ENCODE assay signal across 17 cellular contexts in the genomic region with DNA sequence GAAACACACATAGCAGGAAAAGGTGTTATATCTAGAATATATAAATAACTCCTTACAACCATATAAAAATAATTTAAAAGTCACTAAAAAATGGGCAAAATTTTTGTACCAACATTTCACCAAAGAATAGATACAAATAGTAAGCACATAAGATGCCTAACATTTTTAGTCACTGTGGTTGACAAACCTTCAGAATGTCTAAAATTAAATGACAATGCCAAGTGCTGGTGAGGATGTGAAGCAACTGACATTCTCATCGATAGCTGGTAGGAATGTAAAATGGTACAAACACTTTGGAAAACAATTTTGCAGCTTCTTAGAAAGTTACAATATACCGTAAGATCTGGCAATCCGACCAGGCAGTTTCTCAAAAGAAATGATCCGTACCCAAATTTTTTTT. TPM values are rescaled to one million over a fixed set of nuclear protein-coding genes. Genes with fewer than 3 reads are reported as not detected.
DNase-seq lines count a peak whose midpoint lies in the region; ATAC-seq and TF ChIP-seq lines count a peak whose summit lies in the region.
"Had no signal": no experiment of that assay in that cellular context is flagged by ENCODE, and none has a peak within 500 bp of the region (broad histone marks: within the 10 kb centered on the region; RNA-seq: fewer than 3 reads in every experiment).

No MANE protein-coding gene starts in this region.

- H3K27me3 Mint-ChIP-seq in GM23338 (ENCODE audit: insufficient read depth, low read depth, poor library complexity) = peaks cover 5% of the 10 kb centered on the region
- H3K27me3 Mint-ChIP-seq: CD4-positive, alpha-beta T cell had no signal

- no peak overlapping the region for H3K4me3 ChIP-seq in GM23338
- H3K4me3 ChIP-seq: BLaER1 had no signal

- no peaks in the 10 kb centered on the region for H3K27me3 ChIP-seq in GM23338 (ENCODE audit: insufficient read depth)
- H3K27me3 ChIP-seq: BE2C, BLaER1 had no signal

- H3F3A ChIP-seq in GM23338 (replicated peaks; ENCODE audit: low read depth) = no peaks in the 10 kb centered on the region

- no peaks in the 10 kb centered on the region for H3K4me1 Mint-ChIP-seq in GM23338
- H3K4me1 Mint-ChIP-seq: CD14-positive monocyte had no signal

- peaks cover 84% of the 10 kb centered on the region for H3K36me3 Mint-ChIP-seq in GM23338 (ENCODE audit: low read depth)

- peaks cover 41% of the 10 kb centered on the region; the same call in 1 of the 2 replicates for H3K36me3 ChIP-seq in GM23338 (ENCODE audit: insufficient read depth)

- H2AFZ ChIP-seq in GM23338 = no peak overlapping the region

- no peak overlapping the region for H3K4me3 Mint-ChIP-seq in GM23338
- H3K4me3 Mint-ChIP-seq: CD14-positive monocyte; CD4-positive, alpha-beta T cell; CD8-positive, alpha-beta T cell had no signal

- no peak for ATAC-seq in GM23338
- ATAC-seq: CD8-positive, alpha-beta T cell had no signal

- peaks cover 59% of the 10 kb centered on the region for H3K79me2 ChIP-seq in GM23338 (replicated peaks; ENCODE audit: insufficient read depth)

- no peak for TF ChIP-seq CTCF in GM23338 (conservative IDR thresholded peaks at IDR 0.05; ENCODE audit: low read depth in 2 of 2)

- H3K9me2 ChIP-seq in GM23338 (ENCODE audit: insufficient read depth) = no peaks in the 10 kb centered on the region

- H3K9me3 Mint-ChIP-seq in GM23338 = no peaks in the 10 kb centered on the region; the same call in 2 of the 3 replicates
- H3K9me3 Mint-ChIP-seq: CD4-positive, alpha-beta T cell; CD8-positive, alpha-beta T cell had no signal

- no peaks in the 10 kb centered on the region for H3K4me1 ChIP-seq in GM23338 (ENCODE audit: insufficient read depth)
- H3K4me1 ChIP-seq: BE2C, BLaER1, Caco-2 had no signal

- no peak overlapping the region for H3K27ac Mint-ChIP-seq in GM23338
- H3K27ac Mint-ChIP-seq: CD4-positive, alpha-beta T cell; CD8-positive, alpha-beta T cell had no signal

- no peak for DNase-seq in GM23338 (ENCODE audit: low spot score)
- peak; percentile 64 for DNase-seq in myocyte (ENCODE audit: low read depth)
- no peak for DNase-seq in NCI-H446 (lab: John Stamatoyannopoulos, UW)
- DNase-seq in stimulated activated CD4-positive, alpha-beta T cell treated with anti-CD3 and anti-CD28 coated beads, Interleukin-12 subunit alpha, Interleukin-12 subunit beta, amount 100 ng/mL, for 4 hours = no peak
- DNase-seq in activated T-cell treated with anti-CD3 and anti-CD28 coated beads for 4 hours = no peak
- DNase-seq: 8988T; ACHN; BE2C; C1 segment of cervical spinal cord; Caco-2; Calu3; CD4-positive, alpha-beta T cell; CD8-positive, alpha-beta T cell; DMS79 treated with DMSO at 0.1 percent for 48 hours; GF-D8 had no signal

- 0 out of 2 replicates have a peak overlapping the region, but pooled peaks have one; percentile 26 for H3K27ac ChIP-seq in GM23338 (ENCODE audit: low read depth)
- H3K27ac ChIP-seq: BLaER1 had no signal

- no peak overlapping the region for H3K4me2 ChIP-seq in GM23338
- H3K4me2 ChIP-seq: BLaER1 had no signal

- H4K20me1 ChIP-seq in GM23338 (replicated peaks; ENCODE audit: insufficient read depth) = peaks cover 14% of the 10 kb centered on the region; the same call in 1 of the 2 replicates

TF ChIP-seq in GM23338, 12 proteins besides CTCF, POLR2A, EP300 and RAD21 (continues in another document):
- TF ChIP-seq STAT1 (IDR thresholded peaks at IDR 0.05; ENCODE audit: unreplicated experiment) (no peak), EZH2phosphoT487 (IDR thresholded peaks at IDR 0.05; ENCODE audit: unreplicated experiment) (no peak), JUNB (IDR thresholded peaks at IDR 0.05; ENCODE audit: unreplicated experiment) (no peak), EZH2 (IDR thresholded peaks at IDR 0.05; ENCODE audit: low read depth, unreplicated experiment) (no peak), ZNF114 (CRISPR knock-in tag; IDR thresholded peaks at IDR 0.05) (no peak), ZNF331 (CRISPR knock-in tag; IDR thresholded peaks at IDR 0.05; ENCODE audit: low read depth) (no peak)
- TF ChIP-seq, protein P1, sequence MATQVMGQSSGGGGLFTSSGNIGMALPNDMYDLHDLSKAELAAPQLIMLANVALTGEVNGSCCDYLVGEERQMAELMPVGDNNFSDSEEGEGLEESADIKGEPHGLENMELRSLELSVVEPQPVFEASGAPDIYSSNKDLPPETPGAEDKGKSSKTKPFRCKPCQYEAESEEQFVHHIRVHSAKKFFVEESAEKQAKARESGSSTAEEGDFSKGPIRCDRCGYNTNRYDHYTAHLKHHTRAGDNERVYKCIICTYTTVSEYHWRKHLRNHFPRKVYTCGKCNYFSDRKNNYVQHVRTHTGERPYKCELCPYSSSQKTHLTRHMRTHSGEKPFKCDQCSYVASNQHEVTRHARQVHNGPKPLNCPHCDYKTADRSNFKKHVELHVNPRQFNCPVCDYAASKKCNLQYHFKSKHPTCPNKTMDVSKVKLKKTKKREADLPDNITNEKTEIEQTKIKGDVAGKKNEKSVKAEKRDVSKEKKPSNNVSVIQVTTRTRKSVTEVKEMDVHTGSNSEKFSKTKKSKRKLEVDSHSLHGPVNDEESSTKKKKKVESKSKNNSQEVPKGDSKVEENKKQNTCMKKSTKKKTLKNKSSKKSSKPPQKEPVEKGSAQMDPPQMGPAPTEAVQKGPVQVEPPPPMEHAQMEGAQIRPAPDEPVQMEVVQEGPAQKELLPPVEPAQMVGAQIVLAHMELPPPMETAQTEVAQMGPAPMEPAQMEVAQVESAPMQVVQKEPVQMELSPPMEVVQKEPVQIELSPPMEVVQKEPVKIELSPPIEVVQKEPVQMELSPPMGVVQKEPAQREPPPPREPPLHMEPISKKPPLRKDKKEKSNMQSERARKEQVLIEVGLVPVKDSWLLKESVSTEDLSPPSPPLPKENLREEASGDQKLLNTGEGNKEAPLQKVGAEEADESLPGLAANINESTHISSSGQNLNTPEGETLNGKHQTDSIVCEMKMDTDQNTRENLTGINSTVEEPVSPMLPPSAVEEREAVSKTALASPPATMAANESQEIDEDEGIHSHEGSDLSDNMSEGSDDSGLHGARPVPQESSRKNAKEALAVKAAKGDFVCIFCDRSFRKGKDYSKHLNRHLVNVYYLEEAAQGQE (IDR thresholded peaks at IDR 0.05; ENCODE audit: unreplicated experiment) = no peak
- TF ChIP-seq, protein P2, sequence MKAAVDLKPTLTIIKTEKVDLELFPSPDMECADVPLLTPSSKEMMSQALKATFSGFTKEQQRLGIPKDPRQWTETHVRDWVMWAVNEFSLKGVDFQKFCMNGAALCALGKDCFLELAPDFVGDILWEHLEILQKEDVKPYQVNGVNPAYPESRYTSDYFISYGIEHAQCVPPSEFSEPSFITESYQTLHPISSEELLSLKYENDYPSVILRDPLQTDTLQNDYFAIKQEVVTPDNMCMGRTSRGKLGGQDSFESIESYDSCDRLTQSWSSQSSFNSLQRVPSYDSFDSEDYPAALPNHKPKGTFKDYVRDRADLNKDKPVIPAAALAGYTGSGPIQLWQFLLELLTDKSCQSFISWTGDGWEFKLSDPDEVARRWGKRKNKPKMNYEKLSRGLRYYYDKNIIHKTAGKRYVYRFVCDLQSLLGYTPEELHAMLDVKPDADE (IDR thresholded peaks at IDR 0.05) = no peak

RNA-seq across cellular contexts. Expression of a gene that starts 14.4 kb away (rescaled TPM):
- 138 and 159 TPM in 2 replicates for total RNA-seq in GM23338 (2014; rRNA removed; shearing (Covaris generic))
- 116 and 138 TPM in 2 replicates for polyA plus RNA-seq in GM23338 (2016; fragmentation: Nextera tagmentation; extraction: Ambion mirVana)
- 112 and 119 TPM in 2 replicates for total RNA-seq in myocyte
- 64.3 TPM for polyA plus RNA-seq in myocyte (2012)

RNA-seq across cellular contexts. Expression of a gene that starts 18.1 kb away (rescaled TPM):
- total RNA-seq in GM23338 (2014; rRNA removed; shearing (Covaris generic)) = 51.8 and 55.1 TPM in 2 replicates
- 177 and 197 TPM in 2 replicates for polyA plus RNA-seq in GM23338 (2016; fragmentation: Nextera tagmentation; extraction: Ambion mirVana)
- total RNA-seq in myocyte = 86.9 and 101 TPM in 2 replicates
- polyA plus RNA-seq in myocyte (2012) = 44.3 TPM
